In the genomic region with DNA sequence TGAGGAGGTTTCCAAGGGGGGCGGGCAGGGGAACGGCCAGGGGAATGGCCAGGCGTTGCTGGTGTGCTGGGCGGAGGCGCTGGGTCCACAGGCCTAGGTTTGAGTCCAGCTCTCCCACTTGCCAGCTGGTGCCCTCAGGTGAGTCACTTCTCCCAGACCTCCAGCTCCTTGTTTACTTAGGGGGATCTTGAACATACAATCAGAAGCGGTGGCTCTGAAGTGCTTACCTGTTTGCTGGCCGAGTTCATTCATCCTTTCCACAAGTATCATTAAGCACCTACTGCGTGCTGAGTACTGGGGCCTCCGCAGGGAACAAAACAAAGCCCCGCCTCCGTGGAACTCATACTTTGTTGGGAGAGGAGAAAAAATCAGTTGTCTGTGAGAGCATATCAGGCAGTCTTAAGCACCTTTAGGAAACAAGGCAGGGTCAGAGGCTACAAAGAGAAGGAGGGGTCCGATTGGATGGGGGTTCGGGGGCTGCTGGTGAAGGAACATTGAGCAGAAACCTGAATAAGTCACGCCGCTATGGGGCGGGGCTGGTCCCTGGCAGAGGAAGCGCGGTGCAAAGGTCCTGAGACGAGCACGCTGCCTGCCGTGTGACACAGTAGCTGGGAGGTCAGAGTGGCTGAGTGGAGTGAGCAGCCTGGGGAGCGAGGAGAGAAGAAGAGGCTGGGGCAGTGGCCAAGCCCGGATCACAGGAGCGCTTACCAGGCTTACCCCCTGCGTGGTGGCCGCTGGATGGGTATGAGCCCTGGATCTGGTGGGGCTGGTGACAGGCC, we compare ENCODE assay signal across 1 cellular context.
TF ChIP-seq lines count a peak whose summit lies in the region.

No MANE protein-coding gene starts in this region.

TF ChIP-seq in HepG2, 621 proteins besides CTCF, POLR2A, EP300 and RAD21 (continued from another document and continues in another):
- TF ChIP-seq, protein P1, sequence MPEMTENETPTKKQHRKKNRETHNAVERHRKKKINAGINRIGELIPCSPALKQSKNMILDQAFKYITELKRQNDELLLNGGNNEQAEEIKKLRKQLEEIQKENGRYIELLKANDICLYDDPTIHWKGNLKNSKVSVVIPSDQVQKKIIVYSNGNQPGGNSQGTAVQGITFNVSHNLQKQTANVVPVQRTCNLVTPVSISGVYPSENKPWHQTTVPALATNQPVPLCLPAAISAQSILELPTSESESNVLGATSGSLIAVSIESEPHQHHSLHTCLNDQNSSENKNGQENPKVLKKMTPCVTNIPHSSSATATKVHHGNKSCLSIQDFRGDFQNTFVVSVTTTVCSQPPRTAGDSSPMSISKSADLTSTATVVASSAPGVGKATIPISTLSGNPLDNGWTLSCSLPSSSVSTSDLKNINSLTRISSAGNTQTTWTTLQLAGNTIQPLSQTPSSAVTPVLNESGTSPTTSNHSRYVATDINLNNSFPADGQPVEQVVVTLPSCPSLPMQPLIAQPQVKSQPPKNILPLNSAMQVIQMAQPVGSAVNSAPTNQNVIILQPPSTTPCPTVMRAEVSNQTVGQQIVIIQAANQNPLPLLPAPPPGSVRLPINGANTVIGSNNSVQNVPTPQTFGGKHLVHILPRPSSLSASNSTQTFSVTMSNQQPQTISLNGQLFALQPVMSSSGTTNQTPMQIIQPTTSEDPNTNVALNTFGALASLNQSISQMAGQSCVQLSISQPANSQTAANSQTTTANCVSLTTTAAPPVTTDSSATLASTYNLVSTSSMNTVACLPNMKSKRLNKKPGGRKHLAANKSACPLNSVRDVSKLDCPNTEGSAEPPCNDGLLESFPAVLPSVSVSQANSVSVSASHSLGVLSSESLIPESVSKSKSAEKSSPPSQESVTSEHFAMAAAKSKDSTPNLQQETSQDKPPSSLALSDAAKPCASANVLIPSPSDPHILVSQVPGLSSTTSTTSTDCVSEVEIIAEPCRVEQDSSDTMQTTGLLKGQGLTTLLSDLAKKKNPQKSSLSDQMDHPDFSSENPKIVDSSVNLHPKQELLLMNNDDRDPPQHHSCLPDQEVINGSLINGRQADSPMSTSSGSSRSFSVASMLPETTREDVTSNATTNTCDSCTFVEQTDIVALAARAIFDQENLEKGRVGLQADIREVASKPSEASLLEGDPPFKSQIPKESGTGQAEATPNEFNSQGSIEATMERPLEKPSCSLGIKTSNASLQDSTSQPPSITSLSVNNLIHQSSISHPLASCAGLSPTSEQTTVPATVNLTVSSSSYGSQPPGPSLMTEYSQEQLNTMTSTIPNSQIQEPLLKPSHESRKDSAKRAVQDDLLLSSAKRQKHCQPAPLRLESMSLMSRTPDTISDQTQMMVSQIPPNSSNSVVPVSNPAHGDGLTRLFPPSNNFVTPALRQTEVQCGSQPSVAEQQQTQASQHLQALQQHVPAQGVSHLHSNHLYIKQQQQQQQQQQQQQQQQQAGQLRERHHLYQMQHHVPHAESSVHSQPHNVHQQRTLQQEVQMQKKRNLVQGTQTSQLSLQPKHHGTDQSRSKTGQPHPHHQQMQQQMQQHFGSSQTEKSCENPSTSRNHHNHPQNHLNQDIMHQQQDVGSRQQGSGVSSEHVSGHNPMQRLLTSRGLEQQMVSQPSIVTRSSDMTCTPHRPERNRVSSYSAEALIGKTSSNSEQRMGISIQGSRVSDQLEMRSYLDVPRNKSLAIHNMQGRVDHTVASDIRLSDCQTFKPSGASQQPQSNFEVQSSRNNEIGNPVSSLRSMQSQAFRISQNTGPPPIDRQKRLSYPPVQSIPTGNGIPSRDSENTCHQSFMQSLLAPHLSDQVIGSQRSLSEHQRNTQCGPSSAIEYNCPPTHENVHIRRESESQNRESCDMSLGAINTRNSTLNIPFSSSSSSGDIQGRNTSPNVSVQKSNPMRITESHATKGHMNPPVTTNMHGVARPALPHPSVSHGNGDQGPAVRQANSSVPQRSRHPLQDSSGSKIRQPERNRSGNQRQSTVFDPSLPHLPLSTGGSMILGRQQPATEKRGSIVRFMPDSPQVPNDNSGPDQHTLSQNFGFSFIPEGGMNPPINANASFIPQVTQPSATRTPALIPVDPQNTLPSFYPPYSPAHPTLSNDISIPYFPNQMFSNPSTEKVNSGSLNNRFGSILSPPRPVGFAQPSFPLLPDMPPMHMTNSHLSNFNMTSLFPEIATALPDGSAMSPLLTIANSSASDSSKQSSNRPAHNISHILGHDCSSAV (CRISPR knock-in tag; IDR thresholded peaks at IDR 0.05; ENCODE audit: borderline replicate concordance), result no peak
- TF ChIP-seq ZNF547 (CRISPR knock-in tag; IDR thresholded peaks at IDR 0.05) (0 out of 2 replicates have a peak, but pooled peaks have one; percentile 71), SALL1 (CRISPR knock-in tag; IDR thresholded peaks at IDR 0.05) (peak; percentile 18; the same call in 1 of the 2 replicates), RBM39 (IDR thresholded peaks at IDR 0.05; ENCODE audit: low read depth, low read length, poor library complexity, severe bottlenecking) (peak; percentile 45), ZKSCAN1 (IDR thresholded peaks at IDR 0.05; ENCODE audit: low read length) (peak; percentile 96), MYC (CRISPR knock-in tag; IDR thresholded peaks at IDR 0.05; ENCODE audit: borderline replicate concordance) (peak; percentile 72; the same call in 1 of the 2 replicates), MED8 (CRISPR knock-in tag; IDR thresholded peaks at IDR 0.05; ENCODE audit: insufficient replicate concordance) (peak; percentile 39), RFXAP (CRISPR knock-in tag; IDR thresholded peaks at IDR 0.05; ENCODE audit: borderline replicate concordance) (no peak), ESRRA (CRISPR knock-in tag; IDR thresholded peaks at IDR 0.05; ENCODE audit: low read depth) (peak; percentile 36; the same call in 1 of the 2 replicates), ZEB1 (IDR thresholded peaks at IDR 0.05; ENCODE audit: insufficient replicate concordance, low read depth) (peak; percentile 81), SMAD1 (CRISPR knock-in tag; IDR thresholded peaks at IDR 0.05; ENCODE audit: borderline replicate concordance, low read depth) (0 out of 2 replicates have a peak, but pooled peaks have one; percentile 45), FOXA3 (CRISPR knock-in tag; IDR thresholded peaks at IDR 0.05) (peak; percentile 85), MYNN (CRISPR knock-in tag; IDR thresholded peaks at IDR 0.05; ENCODE audit: low read depth) (no peak), RBM22 (optimal IDR thresholded peaks at IDR 0.05; ENCODE audit: low read length) (peak; percentile 84), POLR2AphosphoS5 (IDR thresholded peaks at IDR 0.05; ENCODE audit: low read depth, low read length) (peak; percentile 8; the same call in 1 of the 2 replicates), CBFB (CRISPR knock-in tag; IDR thresholded peaks at IDR 0.05) (no peak), HNF4G (IDR thresholded peaks at IDR 0.05; ENCODE audit: borderline replicate concordance, low read depth, low read length) (peak; percentile 84; the same call in 1 of the 2 replicates), HNF4G (CRISPR knock-in tag; IDR thresholded peaks at IDR 0.05; ENCODE audit: borderline replicate concordance, low read depth) (0 out of 2 replicates have a peak, but pooled peaks have one; percentile 8), TCF7 (IDR thresholded peaks at IDR 0.05; ENCODE audit: low read depth) (peak; percentile 40; the same call in 1 of the 2 replicates), TAF1 (CRISPR knock-in tag; IDR thresholded peaks at IDR 0.05) (no peak), ARNT (IDR thresholded peaks at IDR 0.05) (no peak), SP5 (CRISPR knock-in tag; IDR thresholded peaks at IDR 0.05; ENCODE audit: borderline replicate concordance, low read depth) (no peak), SP1 (IDR thresholded peaks at IDR 0.05) (no peak), SP1 (CRISPR knock-in tag; IDR thresholded peaks at IDR 0.05) (peak; percentile 36; the same call in 1 of the 2 replicates), HOXA3 (CRISPR knock-in tag; IDR thresholded peaks at IDR 0.05) (peak; percentile 45; the same call in 1 of the 2 replicates), HDAC2 (CRISPR knock-in tag; IDR thresholded peaks at IDR 0.05) (peak; percentile 27; the same call in 1 of the 2 replicates), RBFOX2 (IDR thresholded peaks at IDR 0.05; ENCODE audit: low read depth, low read length) (peak; percentile 47), KDM5B (CRISPR knock-in tag; IDR thresholded peaks at IDR 0.05; ENCODE audit: borderline replicate concordance) (peak; percentile 46; the same call in 1 of the 2 replicates), LCORL (IDR thresholded peaks at IDR 0.05) (no peak), LCORL (CRISPR knock-in tag; IDR thresholded peaks at IDR 0.05) (peak; percentile 10; the same call in 1 of the 2 replicates), U2AF1 (optimal IDR thresholded peaks at IDR 0.05; ENCODE audit: low read depth, low read length) (no peak)
- TF ChIP-seq, protein P2, sequence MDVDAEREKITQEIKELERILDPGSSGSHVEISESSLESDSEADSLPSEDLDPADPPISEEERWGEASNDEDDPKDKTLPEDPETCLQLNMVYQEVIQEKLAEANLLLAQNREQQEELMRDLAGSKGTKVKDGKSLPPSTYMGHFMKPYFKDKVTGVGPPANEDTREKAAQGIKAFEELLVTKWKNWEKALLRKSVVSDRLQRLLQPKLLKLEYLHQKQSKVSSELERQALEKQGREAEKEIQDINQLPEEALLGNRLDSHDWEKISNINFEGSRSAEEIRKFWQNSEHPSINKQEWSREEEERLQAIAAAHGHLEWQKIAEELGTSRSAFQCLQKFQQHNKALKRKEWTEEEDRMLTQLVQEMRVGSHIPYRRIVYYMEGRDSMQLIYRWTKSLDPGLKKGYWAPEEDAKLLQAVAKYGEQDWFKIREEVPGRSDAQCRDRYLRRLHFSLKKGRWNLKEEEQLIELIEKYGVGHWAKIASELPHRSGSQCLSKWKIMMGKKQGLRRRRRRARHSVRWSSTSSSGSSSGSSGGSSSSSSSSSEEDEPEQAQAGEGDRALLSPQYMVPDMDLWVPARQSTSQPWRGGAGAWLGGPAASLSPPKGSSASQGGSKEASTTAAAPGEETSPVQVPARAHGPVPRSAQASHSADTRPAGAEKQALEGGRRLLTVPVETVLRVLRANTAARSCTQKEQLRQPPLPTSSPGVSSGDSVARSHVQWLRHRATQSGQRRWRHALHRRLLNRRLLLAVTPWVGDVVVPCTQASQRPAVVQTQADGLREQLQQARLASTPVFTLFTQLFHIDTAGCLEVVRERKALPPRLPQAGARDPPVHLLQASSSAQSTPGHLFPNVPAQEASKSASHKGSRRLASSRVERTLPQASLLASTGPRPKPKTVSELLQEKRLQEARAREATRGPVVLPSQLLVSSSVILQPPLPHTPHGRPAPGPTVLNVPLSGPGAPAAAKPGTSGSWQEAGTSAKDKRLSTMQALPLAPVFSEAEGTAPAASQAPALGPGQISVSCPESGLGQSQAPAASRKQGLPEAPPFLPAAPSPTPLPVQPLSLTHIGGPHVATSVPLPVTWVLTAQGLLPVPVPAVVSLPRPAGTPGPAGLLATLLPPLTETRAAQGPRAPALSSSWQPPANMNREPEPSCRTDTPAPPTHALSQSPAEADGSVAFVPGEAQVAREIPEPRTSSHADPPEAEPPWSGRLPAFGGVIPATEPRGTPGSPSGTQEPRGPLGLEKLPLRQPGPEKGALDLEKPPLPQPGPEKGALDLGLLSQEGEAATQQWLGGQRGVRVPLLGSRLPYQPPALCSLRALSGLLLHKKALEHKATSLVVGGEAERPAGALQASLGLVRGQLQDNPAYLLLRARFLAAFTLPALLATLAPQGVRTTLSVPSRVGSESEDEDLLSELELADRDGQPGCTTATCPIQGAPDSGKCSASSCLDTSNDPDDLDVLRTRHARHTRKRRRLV (CRISPR knock-in tag; IDR thresholded peaks at IDR 0.05), result no peak
- TF ChIP-seq, protein P3, sequence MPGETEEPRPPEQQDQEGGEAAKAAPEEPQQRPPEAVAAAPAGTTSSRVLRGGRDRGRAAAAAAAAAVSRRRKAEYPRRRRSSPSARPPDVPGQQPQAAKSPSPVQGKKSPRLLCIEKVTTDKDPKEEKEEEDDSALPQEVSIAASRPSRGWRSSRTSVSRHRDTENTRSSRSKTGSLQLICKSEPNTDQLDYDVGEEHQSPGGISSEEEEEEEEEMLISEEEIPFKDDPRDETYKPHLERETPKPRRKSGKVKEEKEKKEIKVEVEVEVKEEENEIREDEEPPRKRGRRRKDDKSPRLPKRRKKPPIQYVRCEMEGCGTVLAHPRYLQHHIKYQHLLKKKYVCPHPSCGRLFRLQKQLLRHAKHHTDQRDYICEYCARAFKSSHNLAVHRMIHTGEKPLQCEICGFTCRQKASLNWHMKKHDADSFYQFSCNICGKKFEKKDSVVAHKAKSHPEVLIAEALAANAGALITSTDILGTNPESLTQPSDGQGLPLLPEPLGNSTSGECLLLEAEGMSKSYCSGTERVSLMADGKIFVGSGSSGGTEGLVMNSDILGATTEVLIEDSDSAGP (CRISPR knock-in tag; IDR thresholded peaks at IDR 0.05; ENCODE audit: borderline replicate concordance), result peak; percentile 17; the same call in 1 of the 2 replicates
- TF ChIP-seq, protein P4, sequence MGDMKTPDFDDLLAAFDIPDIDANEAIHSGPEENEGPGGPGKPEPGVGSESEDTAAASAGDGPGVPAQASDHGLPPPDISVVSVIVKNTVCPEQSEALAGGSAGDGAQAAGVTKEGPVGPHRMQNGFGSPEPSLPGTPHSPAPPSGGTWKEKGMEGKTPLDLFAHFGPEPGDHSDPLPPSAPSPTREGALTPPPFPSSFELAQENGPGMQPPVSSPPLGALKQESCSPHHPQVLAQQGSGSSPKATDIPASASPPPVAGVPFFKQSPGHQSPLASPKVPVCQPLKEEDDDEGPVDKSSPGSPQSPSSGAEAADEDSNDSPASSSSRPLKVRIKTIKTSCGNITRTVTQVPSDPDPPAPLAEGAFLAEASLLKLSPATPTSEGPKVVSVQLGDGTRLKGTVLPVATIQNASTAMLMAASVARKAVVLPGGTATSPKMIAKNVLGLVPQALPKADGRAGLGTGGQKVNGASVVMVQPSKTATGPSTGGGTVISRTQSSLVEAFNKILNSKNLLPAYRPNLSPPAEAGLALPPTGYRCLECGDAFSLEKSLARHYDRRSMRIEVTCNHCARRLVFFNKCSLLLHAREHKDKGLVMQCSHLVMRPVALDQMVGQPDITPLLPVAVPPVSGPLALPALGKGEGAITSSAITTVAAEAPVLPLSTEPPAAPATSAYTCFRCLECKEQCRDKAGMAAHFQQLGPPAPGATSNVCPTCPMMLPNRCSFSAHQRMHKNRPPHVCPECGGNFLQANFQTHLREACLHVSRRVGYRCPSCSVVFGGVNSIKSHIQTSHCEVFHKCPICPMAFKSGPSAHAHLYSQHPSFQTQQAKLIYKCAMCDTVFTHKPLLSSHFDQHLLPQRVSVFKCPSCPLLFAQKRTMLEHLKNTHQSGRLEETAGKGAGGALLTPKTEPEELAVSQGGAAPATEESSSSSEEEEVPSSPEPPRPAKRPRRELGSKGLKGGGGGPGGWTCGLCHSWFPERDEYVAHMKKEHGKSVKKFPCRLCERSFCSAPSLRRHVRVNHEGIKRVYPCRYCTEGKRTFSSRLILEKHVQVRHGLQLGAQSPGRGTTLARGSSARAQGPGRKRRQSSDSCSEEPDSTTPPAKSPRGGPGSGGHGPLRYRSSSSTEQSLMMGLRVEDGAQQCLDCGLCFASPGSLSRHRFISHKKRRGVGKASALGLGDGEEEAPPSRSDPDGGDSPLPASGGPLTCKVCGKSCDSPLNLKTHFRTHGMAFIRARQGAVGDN (CRISPR knock-in tag; IDR thresholded peaks at IDR 0.05), result peak; percentile 81
